2 cellular contexts compared by ENCODE assay signal in genomic region chr3:57982561-57983243, GRCh38.
TF ChIP-seq lines count a peak whose summit lies in the region.

No MANE protein-coding gene starts in this region.

TF ChIP-seq in A549, 52 proteins besides CTCF, POLR2A, EP300 and RAD21:
- TF ChIP-seq ESRRA (IDR thresholded peaks at IDR 0.05; ENCODE audit: borderline replicate concordance, low read length) = no peak
- TF ChIP-seq HOXA7 (CRISPR knock-in tag; IDR thresholded peaks at IDR 0.05) = no peak
- no peak for TF ChIP-seq MAZ (IDR thresholded peaks at IDR 0.05; ENCODE audit: borderline replicate concordance, low read depth, low read length)
- TF ChIP-seq CBX8 (IDR thresholded peaks at IDR 0.05) = no peak
- no peak for TF ChIP-seq HES2 (IDR thresholded peaks at IDR 0.05)
- TF ChIP-seq EHF (CRISPR knock-in tag; IDR thresholded peaks at IDR 0.05) = no peak
- no peak for TF ChIP-seq ZC3H11A (IDR thresholded peaks at IDR 0.05)
- TF ChIP-seq, protein P1, sequence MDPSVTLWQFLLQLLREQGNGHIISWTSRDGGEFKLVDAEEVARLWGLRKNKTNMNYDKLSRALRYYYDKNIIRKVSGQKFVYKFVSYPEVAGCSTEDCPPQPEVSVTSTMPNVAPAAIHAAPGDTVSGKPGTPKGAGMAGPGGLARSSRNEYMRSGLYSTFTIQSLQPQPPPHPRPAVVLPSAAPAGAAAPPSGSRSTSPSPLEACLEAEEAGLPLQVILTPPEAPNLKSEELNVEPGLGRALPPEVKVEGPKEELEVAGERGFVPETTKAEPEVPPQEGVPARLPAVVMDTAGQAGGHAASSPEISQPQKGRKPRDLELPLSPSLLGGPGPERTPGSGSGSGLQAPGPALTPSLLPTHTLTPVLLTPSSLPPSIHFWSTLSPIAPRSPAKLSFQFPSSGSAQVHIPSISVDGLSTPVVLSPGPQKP (IDR thresholded peaks at IDR 0.05; ENCODE audit: low read depth, low read length) = no peak
- no peak for TF ChIP-seq ZFP36 (IDR thresholded peaks at IDR 0.05; ENCODE audit: borderline replicate concordance, partially characterized antibody)
- no peak for TF ChIP-seq CEBPB (IDR thresholded peaks at IDR 0.05)
- TF ChIP-seq E2F6 (IDR thresholded peaks at IDR 0.05; ENCODE audit: borderline replicate concordance, low read depth) = no peak
- TF ChIP-seq FOXS1 (CRISPR knock-in tag; IDR thresholded peaks at IDR 0.05) = no peak
- no peak for TF ChIP-seq RNF2 (IDR thresholded peaks at IDR 0.05; ENCODE audit: borderline replicate concordance, low read depth)
- TF ChIP-seq, protein P2, sequence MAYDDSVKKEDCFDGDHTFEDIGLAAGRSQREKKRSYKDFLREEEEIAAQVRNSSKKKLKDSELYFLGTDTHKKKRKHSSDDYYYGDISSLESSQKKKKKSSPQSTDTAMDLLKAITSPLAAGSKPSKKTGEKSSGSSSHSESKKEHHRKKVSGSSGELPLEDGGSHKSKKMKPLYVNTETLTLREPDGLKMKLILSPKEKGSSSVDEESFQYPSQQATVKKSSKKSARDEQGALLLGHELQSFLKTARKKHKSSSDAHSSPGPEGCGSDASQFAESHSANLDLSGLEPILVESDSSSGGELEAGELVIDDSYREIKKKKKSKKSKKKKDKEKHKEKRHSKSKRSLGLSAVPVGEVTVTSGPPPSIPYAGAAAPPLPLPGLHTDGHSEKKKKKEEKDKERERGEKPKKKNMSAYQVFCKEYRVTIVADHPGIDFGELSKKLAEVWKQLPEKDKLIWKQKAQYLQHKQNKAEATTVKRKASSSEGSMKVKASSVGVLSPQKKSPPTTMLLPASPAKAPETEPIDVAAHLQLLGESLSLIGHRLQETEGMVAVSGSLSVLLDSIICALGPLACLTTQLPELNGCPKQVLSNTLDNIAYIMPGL (CRISPR knock-in tag; IDR thresholded peaks at IDR 0.05; ENCODE audit: borderline replicate concordance) = no peak
- TF ChIP-seq NPAS2 (CRISPR knock-in tag; IDR thresholded peaks at IDR 0.05; ENCODE audit: borderline replicate concordance) = no peak

TF ChIP-seq in H1, 55 proteins besides CTCF, POLR2A, EP300 and RAD21:
- TF ChIP-seq ZNF274 (IDR thresholded peaks at IDR 0.05; ENCODE audit: borderline replicate concordance, extremely low read depth, low read length) = no peak
TF ChIP-seq in H1: peak in this region for 0.
